In the genomic region with DNA sequence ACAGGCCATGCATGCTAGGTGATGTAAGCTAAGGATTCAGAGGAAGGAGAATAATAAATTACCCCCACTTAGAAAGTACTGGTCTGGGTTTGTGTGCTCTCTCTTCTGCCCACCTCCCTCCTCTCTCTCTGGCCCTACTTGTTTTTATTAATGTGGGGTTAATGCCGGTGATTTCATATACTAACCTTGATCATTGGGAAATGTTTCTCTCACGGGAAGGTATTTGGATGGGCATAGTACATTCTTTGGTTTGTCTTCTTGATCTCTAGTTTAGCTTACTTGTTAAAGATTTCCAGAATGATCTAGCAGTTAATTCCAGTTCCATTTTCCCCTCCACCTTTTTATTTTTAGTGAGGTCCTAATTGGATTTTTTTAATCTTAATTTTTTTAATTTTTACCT, we compare ENCODE assay signal across 1 cellular context.
TF ChIP-seq lines count a peak whose summit lies in the region.

No MANE protein-coding gene starts in this region.

TF ChIP-seq in GM12878, 131 proteins besides CTCF, POLR2A, EP300 and RAD21:
- TF ChIP-seq JUNB (IDR thresholded peaks at IDR 0.05) (peak; percentile 26; the same call in 1 of the 2 replicates), SPI1 (IDR thresholded peaks at IDR 0.05; ENCODE audit: borderline replicate concordance, insufficient read depth, low read depth, low read length) (no peak), TAF1 (IDR thresholded peaks at IDR 0.05; ENCODE audit: borderline replicate concordance, low read depth, low read length) (no peak)
- TF ChIP-seq, protein P1, sequence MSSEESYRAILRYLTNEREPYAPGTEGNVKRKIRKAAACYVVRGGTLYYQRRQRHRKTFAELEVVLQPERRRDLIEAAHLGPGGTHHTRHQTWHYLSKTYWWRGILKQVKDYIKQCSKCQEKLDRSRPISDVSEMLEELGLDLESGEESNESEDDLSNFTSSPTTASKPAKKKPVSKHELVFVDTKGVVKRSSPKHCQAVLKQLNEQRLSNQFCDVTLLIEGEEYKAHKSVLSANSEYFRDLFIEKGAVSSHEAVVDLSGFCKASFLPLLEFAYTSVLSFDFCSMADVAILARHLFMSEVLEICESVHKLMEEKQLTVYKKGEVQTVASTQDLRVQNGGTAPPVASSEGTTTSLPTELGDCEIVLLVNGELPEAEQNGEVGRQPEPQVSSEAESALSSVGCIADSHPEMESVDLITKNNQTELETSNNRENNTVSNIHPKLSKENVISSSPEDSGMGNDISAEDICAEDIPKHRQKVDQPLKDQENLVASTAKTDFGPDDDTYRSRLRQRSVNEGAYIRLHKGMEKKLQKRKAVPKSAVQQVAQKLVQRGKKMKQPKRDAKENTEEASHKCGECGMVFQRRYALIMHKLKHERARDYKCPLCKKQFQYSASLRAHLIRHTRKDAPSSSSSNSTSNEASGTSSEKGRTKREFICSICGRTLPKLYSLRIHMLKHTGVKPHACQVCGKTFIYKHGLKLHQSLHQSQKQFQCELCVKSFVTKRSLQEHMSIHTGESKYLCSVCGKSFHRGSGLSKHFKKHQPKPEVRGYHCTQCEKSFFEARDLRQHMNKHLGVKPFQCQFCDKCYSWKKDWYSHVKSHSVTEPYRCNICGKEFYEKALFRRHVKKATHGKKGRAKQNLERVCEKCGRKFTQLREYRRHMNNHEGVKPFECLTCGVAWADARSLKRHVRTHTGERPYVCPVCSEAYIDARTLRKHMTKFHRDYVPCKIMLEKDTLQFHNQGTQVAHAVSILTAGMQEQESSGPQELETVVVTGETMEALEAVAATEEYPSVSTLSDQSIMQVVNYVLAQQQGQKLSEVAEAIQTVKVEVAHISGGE (CRISPR knock-in tag; IDR thresholded peaks at IDR 0.05), result no peak
